ENCODE assay signal across 23 cellular contexts in the genomic region with DNA sequence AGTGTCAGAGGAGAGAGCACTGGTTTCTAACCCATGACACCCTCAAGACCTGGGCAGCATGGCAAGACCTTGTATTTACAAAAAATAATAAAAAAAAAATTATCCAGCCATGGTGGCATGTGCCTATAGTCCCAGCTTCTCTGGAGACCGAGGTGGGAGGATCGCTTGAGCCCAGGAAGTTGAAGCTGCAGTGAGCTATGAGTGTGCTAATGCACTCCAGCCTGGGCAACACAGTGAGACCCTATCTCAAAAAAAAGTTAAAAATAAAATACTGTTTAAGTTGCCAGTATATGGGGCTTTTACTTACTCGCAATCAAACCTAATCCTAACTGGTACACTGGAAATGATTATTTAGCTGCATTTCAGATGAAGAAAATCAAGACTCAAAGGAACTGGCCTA. TPM values are rescaled to one million over a fixed set of nuclear protein-coding genes. Genes with fewer than 3 reads are reported as not detected.
"Had no signal": no experiment of that assay in that cellular context is flagged by ENCODE, and none has a peak within 500 bp of the region (broad histone marks: within the 10 kb centered on the region; RNA-seq: fewer than 3 reads in every experiment).

No MANE protein-coding gene starts in this region.

- ATAC-seq: activated CD8-positive, alpha-beta T cell treated with anti-CD3 and anti-CD28 coated beads, Interleukin-2, amount 10 ng/mL, durations not matched to agents 7 days and 5 days had no signal

- H3K27me3 ChIP-seq: adrenal gland, breast epithelium had no signal

- H3K27ac ChIP-seq: breast epithelium, PC-9, SK-N-MC, WERI-Rb-1 had no signal

- H2AFZ ChIP-seq: PC-9 had no signal

- H3K27ac Mint-ChIP-seq: activated CD8-positive, alpha-beta T cell treated with anti-CD3 and anti-CD28 coated beads, Interleukin-2, amount 10 ng/mL, durations not matched to agents 7 days and 5 days; activated naive CD8-positive, alpha-beta T cell treated with anti-CD3 and anti-CD28 coated beads, Interleukin-2, amount 10 ng/mL, durations not matched to agents 7 days and 5 days had no signal

- H3K9me3 ChIP-seq: adrenal gland, breast epithelium had no signal

- H3K4me3 Mint-ChIP-seq: activated CD8-positive, alpha-beta T cell treated with anti-CD3 and anti-CD28 coated beads, Interleukin-2, amount 10 ng/mL, durations not matched to agents 7 days and 5 days; activated naive CD8-positive, alpha-beta T cell treated with anti-CD3 and anti-CD28 coated beads, Interleukin-2, amount 10 ng/mL, durations not matched to agents 7 days and 5 days had no signal

- H3K4me2 ChIP-seq: PC-9 had no signal

- DNase-seq: activated CD4-positive, alpha-beta T cell treated with anti-CD3 and anti-CD28 coated beads for 48 hours; activated CD4-positive, alpha-beta T cell treated with anti-CD3 and anti-CD28 coated beads, Interleukin-2, amount 50 U/mL, for 4 hours; activated CD4-positive, CD25-positive, alpha-beta regulatory T cell treated with anti-CD3 and anti-CD28 coated beads, Interleukin-2, amount 50 U/mL, for 72 hours; activated CD8-positive, alpha-beta memory T cell treated with anti-CD3 and anti-CD28 coated beads, Interleukin-2, amount 50 U/mL, for 48 hours; activated CD8-positive, alpha-beta T cell treated with anti-CD3 and anti-CD28 coated beads, Interleukin-2, amount 10 ng/mL, durations not matched to agents 7 days and 5 days; activated naive CD4-positive, alpha-beta T cell treated with anti-CD3 and anti-CD28 coated beads, Interleukin-2, amount 50 U/mL, for 16 hours; activated naive CD8-positive, alpha-beta T cell treated with anti-CD3 and anti-CD28 coated beads, Interleukin-2, amount 10 ng/mL, durations not matched to agents 7 days and 5 days; activated T-cell treated with anti-CD3 and anti-CD28 coated beads, Interleukin-2, amount 50 U/mL, for 1 hour; adrenal gland; aorta; MM.1S; NCI-H146; NCI-H187 treated with DMSO at 0.1 percent for 48 hours; NCI-H2081 treated with DMSO at 0.1 percent for 48 hours; NCI-H446; NCI-H524; PC-9; SIG-M5; T-helper 1 cell; WERI-Rb-1 had no signal

- H3K36me3 ChIP-seq: adrenal gland, breast epithelium, WERI-Rb-1 had no signal

- H3K4me1 ChIP-seq: breast epithelium had no signal

- H3K9me3 Mint-ChIP-seq: activated naive CD8-positive, alpha-beta T cell treated with anti-CD3 and anti-CD28 coated beads, Interleukin-2, amount 10 ng/mL, durations not matched to agents 7 days and 5 days had no signal

- H3K4me3 ChIP-seq: adrenal gland, breast epithelium, PC-9, SK-N-MC had no signal

RNA-seq across cellular contexts. Expression of gene ILDR1, which starts 20.2 kb away (rescaled TPM):
- total RNA-seq: activated naive CD8-positive, alpha-beta T cell treated with anti-CD3 and anti-CD28 coated beads, Interleukin-2, amount 10 ng/mL, durations not matched to agents 7 days and 5 days; aorta; cerebellum had no signal

RNA-seq across cellular contexts. Expression of gene CD86, which starts 53.3 kb away (rescaled TPM):
- total RNA-seq: PC-9 had no signal
